ENCODE assay signal across 8 cellular contexts in the genomic region with DNA sequence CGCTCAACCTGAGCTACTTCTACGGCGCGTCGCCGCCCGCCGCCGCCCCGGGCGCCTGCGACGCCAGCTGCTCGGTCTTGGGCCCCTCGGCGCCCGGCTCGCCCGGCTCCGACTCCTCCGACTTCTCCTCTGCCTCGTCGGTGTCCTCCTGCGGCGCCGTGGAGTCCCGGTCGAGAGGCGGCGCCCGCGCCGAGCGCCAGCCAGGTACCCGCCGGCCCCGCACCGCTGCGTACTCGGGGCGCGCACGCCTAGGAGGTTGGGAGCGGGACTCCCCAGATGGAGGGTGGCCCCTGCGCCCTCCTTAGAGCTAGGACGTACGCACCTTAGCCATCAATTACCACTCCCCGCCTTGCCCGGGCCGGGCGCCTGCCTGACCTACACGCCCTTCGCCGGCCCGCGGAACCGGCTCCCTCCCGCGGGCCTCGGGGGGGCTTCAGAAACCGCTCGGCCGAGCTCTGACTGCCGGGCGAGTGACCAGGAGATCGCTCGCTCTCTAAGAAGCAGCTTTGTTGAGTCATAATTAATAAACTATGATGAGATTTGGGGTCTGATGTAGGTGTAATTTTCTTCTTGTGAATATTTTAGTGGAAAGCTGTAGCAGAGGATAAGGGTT. TPM values are rescaled to one million over a fixed set of nuclear protein-coding genes. Genes with fewer than 3 reads are reported as not detected.
DNase-seq lines count a peak whose midpoint lies in the region; ATAC-seq and TF ChIP-seq lines count a peak whose summit lies in the region.

No MANE protein-coding gene starts in this region.

- H3K4me3 Mint-ChIP-seq in activated CD4-positive, alpha-beta T cell treated with anti-CD3 and anti-CD28 coated beads, Interleukin-2, amount 10 ng/mL, durations not matched to agents 7 days and 5 days = peak overlapping the region; percentile 98

- H3K9ac ChIP-seq in KMS-11 (peak overlapping the region; percentile 82), mucosa of rectum (ENCODE audit: low read depth in 1 of 2, low read length in 2 of 2) (peak overlapping the region; percentile 74 to 98)

- TF ChIP-seq CTCF in KMS-11 (conservative IDR thresholded peaks at IDR 0.05; ENCODE audit: low read depth, low read length) = 0 out of 2 replicates have a peak, but pooled peaks have one; percentile 13

- no peaks in the 10 kb centered on the region for H3K27me3 Mint-ChIP-seq in activated CD4-positive, alpha-beta T cell treated with anti-CD3 and anti-CD28 coated beads, Interleukin-2, amount 10 ng/mL, durations not matched to agents 7 days and 5 days

- H3K79me2 ChIP-seq in KMS-11 (ENCODE audit: insufficient read depth, low read depth) = peaks cover 21% of the 10 kb centered on the region; the same call in 1 of the 2 replicates

- no peaks in the 10 kb centered on the region for H3K9me3 ChIP-seq in mucosa of rectum (ENCODE audit: control insufficient read depth in 2 of 2, low read length in 2 of 2)

- peak; percentile 28 for ATAC-seq in GM21529 (IDR thresholded peaks at IDR 0.05; ENCODE audit: unreplicated experiment)

- peak overlapping the region; percentile 100 for H3K27ac Mint-ChIP-seq in activated CD4-positive, alpha-beta T cell treated with anti-CD3 and anti-CD28 coated beads, Interleukin-2, amount 10 ng/mL, durations not matched to agents 7 days and 5 days

- peaks cover 35% of the 10 kb centered on the region for H3K4me1 ChIP-seq in KMS-11 (ENCODE audit: low read depth, poor library complexity, severe bottlenecking)
- H3K4me1 ChIP-seq in mucosa of rectum (ENCODE audit: control insufficient read depth in 2 of 2, insufficient read depth in 2 of 2, low read length in 2 of 2) = peaks cover 29 to 40% of the 10 kb centered on the region in 2 donors

- H3K27me3 ChIP-seq in KMS-11 (ENCODE audit: insufficient read depth, low read depth) = no peaks in the 10 kb centered on the region
- no peaks in the 10 kb centered on the region for H3K27me3 ChIP-seq in mucosa of rectum (ENCODE audit: control insufficient read depth in 2 of 2, insufficient read depth in 2 of 2, low read length in 2 of 2)

- peaks cover 55% of the 10 kb centered on the region for H3K36me3 Mint-ChIP-seq in activated CD4-positive, alpha-beta T cell treated with anti-CD3 and anti-CD28 coated beads, Interleukin-2, amount 10 ng/mL, durations not matched to agents 7 days and 5 days (ENCODE audit: low read depth)

- CTCF ChIA-PET in activated CD4-positive, alpha-beta T cell treated with anti-CD3 and anti-CD28 coated beads, Interleukin-2, amount 10 ng/mL, durations not matched to agents 7 days and 5 days (lab: Charles Lee) = interaction anchor here (0.8 to 1.8 kb wide), 6 partner anchors 17 to 376 kb away, joined by 3 to 8 read pairs (median 4); no protein-coding TSS in a partner anchor

- peak; percentile 60 for DNase-seq in activated CD4-positive, alpha-beta T cell treated with anti-CD3 and anti-CD28 coated beads, Interleukin-2, amount 10 ng/mL, durations not matched to agents 7 days and 5 days
- peak; percentile 80 for DNase-seq in ecto neural progenitor cell (ENCODE audit: low spot score)
- DNase-seq in stimulated activated CD8-positive, alpha-beta memory T cell treated with anti-CD3 and anti-CD28 coated beads, Interleukin-7, amount 100 ng/mL, for 4 hours (ENCODE audit: low read depth in 2 of 2) = peak; percentile 18 to 52
- DNase-seq in NCI-H524 treated with DMSO at 0.1 percent for 48 hours (lab: John Stamatoyannopoulos, UW) = no peak

- peaks cover 8% of the 10 kb centered on the region; the same call in 1 of the 2 replicates for H3K36me3 ChIP-seq in KMS-11 (ENCODE audit: insufficient read depth)
- peaks cover 24 to 26% of the 10 kb centered on the region in 2 donors for H3K36me3 ChIP-seq in mucosa of rectum (ENCODE audit: control insufficient read depth in 2 of 2, insufficient read depth in 2 of 2, low read length in 2 of 2)

- H3K4me1 Mint-ChIP-seq in activated CD4-positive, alpha-beta T cell treated with anti-CD3 and anti-CD28 coated beads, Interleukin-2, amount 10 ng/mL, durations not matched to agents 7 days and 5 days = peaks cover 47% of the 10 kb centered on the region

- H3K27ac ChIP-seq in KMS-11 (peak overlapping the region; percentile 72), mucosa of rectum (ENCODE audit: low read depth in 2 of 2, low read length in 2 of 2) (peak overlapping the region; percentile 96 to 97)

- peak overlapping the region; percentile 63 for H3K4me2 ChIP-seq in KMS-11

- H3K4me3 ChIP-seq in GM08714 (ENCODE audit: low read length) (peak overlapping the region; percentile 98), KMS-11 (IDR thresholded peaks at IDR 0.05; ENCODE audit: insufficient read depth, low read depth, low read length) (peak overlapping the region; percentile 95), mucosa of rectum (ENCODE audit: low read length in 2 of 2) (peak overlapping the region; percentile 94)

- H2AFZ ChIP-seq in KMS-11 (ENCODE audit: low read depth) = peak overlapping the region; percentile 34

- POLR2A ChIA-PET in activated CD4-positive, alpha-beta T cell treated with anti-CD3 and anti-CD28 coated beads, Interleukin-2, amount 10 ng/mL, durations not matched to agents 7 days and 5 days (lab: Charles Lee) = interaction anchor here (0.7 to 1.1 kb wide), 5 partner anchors 13 to 331 kb away, joined by 3 to 4 read pairs (median 4); a partner anchor contains a TSS

- H3K9me3 Mint-ChIP-seq in activated CD4-positive, alpha-beta T cell treated with anti-CD3 and anti-CD28 coated beads, Interleukin-2, amount 10 ng/mL, durations not matched to agents 7 days and 5 days = peaks cover 2% of the 10 kb centered on the region

- H4K20me1 ChIP-seq in KMS-11 (ENCODE audit: insufficient read depth) = no peaks in the 10 kb centered on the region

RNA-seq across cellular contexts. Expression of a gene that starts 0.5 kb away (rescaled TPM):
- 10 to 100 TPM; 33.7 to 37.7 TPM for total RNA-seq in activated CD4-positive, alpha-beta T cell treated with anti-CD3 and anti-CD28 coated beads, Interleukin-2, amount 10 ng/mL, durations not matched to agents 7 days and 5 days
